ENCODE assay signal across 12 cellular contexts in genomic region chr4:182065255-182065654, GRCh38.
A peak's percentile ranks its signal among the peaks of the same experiment; 100 is the strongest.
DNase-seq lines count a peak whose midpoint lies in the region; ATAC-seq, FAIRE-seq and TF ChIP-seq lines count a peak whose summit lies in the region.
"Had no signal": no experiment of that assay in that cellular context is flagged by ENCODE, and none has a peak within 500 bp of the region (broad histone marks: within the 10 kb centered on the region; RNA-seq: fewer than 3 reads in every experiment).

No MANE protein-coding gene starts in this region.

- 0 out of 2 replicates have a peak overlapping the region, but pooled peaks have one; percentile 27 for H3K4me2 ChIP-seq in K562 (ENCODE audit: insufficient read depth, low read length)
- H3K4me2 ChIP-seq: A549, BLaER1 had no signal

- CTCF ChIA-PET in K562 (lab: Yijun Ruan, JAX; ENCODE audit: low intra/inter-chr PET ratio), result no interaction called here

- H3K27ac Mint-ChIP-seq in progenitor cell of endocrine pancreas, result peak overlapping the region; percentile 65
- H3K27ac Mint-ChIP-seq: CD8-positive, alpha-beta memory T cell had no signal

- H4K20me1 ChIP-seq in K562 (replicated peaks; ENCODE audit: control insufficient read depth, insufficient read depth, low read length), result no peaks in the 10 kb centered on the region
- H4K20me1 ChIP-seq: BLaER1 had no signal

- ATAC-seq in K562 (peak; percentile 72; the same call in 2 of the 3 replicates), SK-N-SH treated with all-trans-retinoic acid at 6 μM for 48 hours (no peak)
- ATAC-seq: A549 had no signal

- no peak for TF ChIP-seq POLR2A in K562 (conservative IDR thresholded peaks at IDR 0.05)

- no peak for FAIRE-seq in K562 (lab: Jason Lieb, UNC)
- FAIRE-seq: A549 had no signal

- intact Hi-C loops in K562 (cut with micrococcal nuclease), result no loop called here

- H3K9me1 ChIP-seq in K562 (ENCODE audit: control insufficient read depth, insufficient read depth, low read length), result no peaks in the 10 kb centered on the region

- in situ Hi-C loops in K562 (cut with MboI), result no loop called here

- H3K27me3 ChIP-seq in HUES48 (ENCODE audit: control insufficient read depth, insufficient read depth, low read length) (no peaks in the 10 kb centered on the region), K562 (ENCODE audit: control insufficient read depth in 2 of 2, insufficient read depth in 2 of 2, low read length in 2 of 2) (no peaks in the 10 kb centered on the region)
- H3K27me3 ChIP-seq: BLaER1 had no signal

- no peak overlapping the region for H3K4me3 Mint-ChIP-seq in progenitor cell of endocrine pancreas (ENCODE audit: low read depth)

- peaks cover 8% of the 10 kb centered on the region for H3K4me1 Mint-ChIP-seq in progenitor cell of endocrine pancreas (ENCODE audit: low read depth)
- H3K4me1 Mint-ChIP-seq: CD8-positive, alpha-beta memory T cell had no signal

- BruUV-seq in K562 (replicated peaks; lab: Mats Ljungman, UMichigan), result no TSS peak

- TF ChIP-seq EP300 in K562 (IDR thresholded peaks at IDR 0.05; ENCODE audit: low read length), result no peak

- H3K4me1 ChIP-seq in HUES48 (ENCODE audit: control insufficient read depth, insufficient read depth, low read length), result peaks cover 37% of the 10 kb centered on the region
- no peaks in the 10 kb centered on the region; a peak in 2 of 5 replicates for H3K4me1 ChIP-seq in K562 (replicated peaks in 1 of 2; ENCODE audit: control insufficient read depth in 2 of 2, insufficient read depth in 2 of 2, low read length in 2 of 2)
- H3K4me1 ChIP-seq: BLaER1, Caco-2 had no signal

- 0 out of 2 replicates have a peak, but pooled peaks cover 7% of the 10 kb centered on the region for H3K36me3 ChIP-seq in HUES48 (ENCODE audit: control insufficient read depth, insufficient read depth, low read length)
- H3K36me3 ChIP-seq in K562 (ENCODE audit: control insufficient read depth, insufficient read depth, low read length), result no peaks in the 10 kb centered on the region
- H3K36me3 ChIP-seq: BLaER1, HAP-1 had no signal

- 0 out of 2 replicates have a peak overlapping the region, but pooled peaks have one; percentile 17 for H3K9ac ChIP-seq in HUES48 (ENCODE audit: low read depth, low read length)
- H3K9ac ChIP-seq in K562 (ENCODE audit: insufficient read depth in 1 of 2, low read depth in 2 of 2, low read length in 2 of 2), result no peak overlapping the region
- H3K9ac ChIP-seq: BLaER1 had no signal

- no peaks in the 10 kb centered on the region for H3K36me3 Mint-ChIP-seq in progenitor cell of endocrine pancreas (ENCODE audit: insufficient read depth)
- H3K36me3 Mint-ChIP-seq: CD8-positive, alpha-beta memory T cell had no signal

- no peak for TF ChIP-seq RAD21 in K562 (CRISPR knock-in tag; conservative IDR thresholded peaks at IDR 0.05 in 1 of 2, IDR thresholded peaks at IDR 0.05 in 1 of 2)

- WGBS in K562 (ENCODE audit: insufficient coverage, low coverage, missing lambda C conversion rate), result 3% methylated on average over 17 of the region's 17 CpGs

- H3K27ac ChIP-seq in HUES48 (ENCODE audit: low read depth, low read length), result no peak overlapping the region
- H3K27ac ChIP-seq in K562 (ENCODE audit: extremely low read depth, low read depth, low read length), result no peak overlapping the region
- H3K27ac ChIP-seq: A549, BLaER1 had no signal

- H3K27me3 Mint-ChIP-seq in progenitor cell of endocrine pancreas, result no peaks in the 10 kb centered on the region

- DNase-seq in Daoy (ENCODE audit: low read depth) (peak; percentile 43), K562 (ENCODE audit: extremely low read depth in 1 of 4, low spot score in 3 of 4) (peak in 1 of 4 experiments; percentile 23), progenitor cell of endocrine pancreas (ENCODE audit: low spot score, unreplicated experiment) (no peak), foreskin fibroblast (no peak)
- DNase-seq in activated CD4-positive, alpha-beta T cell treated with anti-CD3 and anti-CD28 coated beads, Interleukin-2, amount 50 U/mL, for 1 hour, result no peak
- DNase-seq: Caco-2; CD8-positive, alpha-beta memory T cell had no signal

- 0 out of 2 replicates have a peak overlapping the region, but pooled peaks have one; percentile 59 for H2AFZ ChIP-seq in K562 (ENCODE audit: low read depth, low read length)

- H3K4me3 ChIP-seq in HUES48 (ENCODE audit: low read depth, low read length) (no peak overlapping the region), K562 (no peak overlapping the region), foreskin fibroblast (ENCODE audit: low read depth in 1 of 2, low read length in 2 of 2) (no peak overlapping the region)
- H3K4me3 ChIP-seq: A549, BLaER1, HAP-1 had no signal

- H3K9me3 ChIP-seq in HUES48 (ENCODE audit: control insufficient read depth, insufficient read depth, low read length), result peaks cover 4% of the 10 kb centered on the region; the same call in 1 of the 2 replicates
- no peaks in the 10 kb centered on the region; the same call in 1 of the 2 replicates for H3K9me3 ChIP-seq in K562 (replicated peaks; ENCODE audit: control insufficient read depth, insufficient read depth, low read depth, low read length)
- H3K9me3 ChIP-seq: A549, BLaER1, Caco-2, HAP-1 had no signal

- no peaks in the 10 kb centered on the region for H3K79me2 ChIP-seq in K562 (ENCODE audit: control insufficient read depth, insufficient read depth, low read length)

- POLR2A ChIA-PET in K562 (lab: Yijun Ruan, JAX), result no interaction called here

- peaks cover 9% of the 10 kb centered on the region for H3K9me3 Mint-ChIP-seq in progenitor cell of endocrine pancreas (ENCODE audit: low read depth)

- TF ChIP-seq CTCF in K562 (IDR thresholded peaks at IDR 0.05 in 2 of 3, conservative IDR thresholded peaks at IDR 0.05 in 1 of 3; ENCODE audit: insufficient read depth in 2 of 3, low read depth in 1 of 3, low read length in 3 of 3), result no peak
- no peak for TF ChIP-seq CTCF in progenitor cell of endocrine pancreas (IDR thresholded peaks at IDR 0.05; ENCODE audit: unreplicated experiment)
- no peak for TF ChIP-seq CTCF in foreskin fibroblast (IDR thresholded peaks at IDR 0.05; ENCODE audit: low read depth, low read length)

TF ChIP-seq in K562, 482 proteins besides CTCF, POLR2A, EP300 and RAD21 (continues in another document):
- TF ChIP-seq, protein P1, sequence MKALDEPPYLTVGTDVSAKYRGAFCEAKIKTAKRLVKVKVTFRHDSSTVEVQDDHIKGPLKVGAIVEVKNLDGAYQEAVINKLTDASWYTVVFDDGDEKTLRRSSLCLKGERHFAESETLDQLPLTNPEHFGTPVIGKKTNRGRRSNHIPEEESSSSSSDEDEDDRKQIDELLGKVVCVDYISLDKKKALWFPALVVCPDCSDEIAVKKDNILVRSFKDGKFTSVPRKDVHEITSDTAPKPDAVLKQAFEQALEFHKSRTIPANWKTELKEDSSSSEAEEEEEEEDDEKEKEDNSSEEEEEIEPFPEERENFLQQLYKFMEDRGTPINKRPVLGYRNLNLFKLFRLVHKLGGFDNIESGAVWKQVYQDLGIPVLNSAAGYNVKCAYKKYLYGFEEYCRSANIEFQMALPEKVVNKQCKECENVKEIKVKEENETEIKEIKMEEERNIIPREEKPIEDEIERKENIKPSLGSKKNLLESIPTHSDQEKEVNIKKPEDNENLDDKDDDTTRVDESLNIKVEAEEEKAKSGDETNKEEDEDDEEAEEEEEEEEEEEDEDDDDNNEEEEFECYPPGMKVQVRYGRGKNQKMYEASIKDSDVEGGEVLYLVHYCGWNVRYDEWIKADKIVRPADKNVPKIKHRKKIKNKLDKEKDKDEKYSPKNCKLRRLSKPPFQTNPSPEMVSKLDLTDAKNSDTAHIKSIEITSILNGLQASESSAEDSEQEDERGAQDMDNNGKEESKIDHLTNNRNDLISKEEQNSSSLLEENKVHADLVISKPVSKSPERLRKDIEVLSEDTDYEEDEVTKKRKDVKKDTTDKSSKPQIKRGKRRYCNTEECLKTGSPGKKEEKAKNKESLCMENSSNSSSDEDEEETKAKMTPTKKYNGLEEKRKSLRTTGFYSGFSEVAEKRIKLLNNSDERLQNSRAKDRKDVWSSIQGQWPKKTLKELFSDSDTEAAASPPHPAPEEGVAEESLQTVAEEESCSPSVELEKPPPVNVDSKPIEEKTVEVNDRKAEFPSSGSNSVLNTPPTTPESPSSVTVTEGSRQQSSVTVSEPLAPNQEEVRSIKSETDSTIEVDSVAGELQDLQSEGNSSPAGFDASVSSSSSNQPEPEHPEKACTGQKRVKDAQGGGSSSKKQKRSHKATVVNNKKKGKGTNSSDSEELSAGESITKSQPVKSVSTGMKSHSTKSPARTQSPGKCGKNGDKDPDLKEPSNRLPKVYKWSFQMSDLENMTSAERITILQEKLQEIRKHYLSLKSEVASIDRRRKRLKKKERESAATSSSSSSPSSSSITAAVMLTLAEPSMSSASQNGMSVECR (CRISPR knock-in tag; IDR thresholded peaks at IDR 0.05), result no peak

TF ChIP-seq in SK-N-SH treated with all-trans-retinoic acid at 6 μM for 48 hours, 23 proteins besides CTCF, POLR2A, EP300 and RAD21:
- no peak for TF ChIP-seq POU6F1 (CRISPR knock-in tag; IDR thresholded peaks at IDR 0.05; ENCODE audit: borderline replicate concordance, low read depth)
- no peak for TF ChIP-seq SNAI2 (CRISPR knock-in tag; IDR thresholded peaks at IDR 0.05)
- TF ChIP-seq, protein P2, sequence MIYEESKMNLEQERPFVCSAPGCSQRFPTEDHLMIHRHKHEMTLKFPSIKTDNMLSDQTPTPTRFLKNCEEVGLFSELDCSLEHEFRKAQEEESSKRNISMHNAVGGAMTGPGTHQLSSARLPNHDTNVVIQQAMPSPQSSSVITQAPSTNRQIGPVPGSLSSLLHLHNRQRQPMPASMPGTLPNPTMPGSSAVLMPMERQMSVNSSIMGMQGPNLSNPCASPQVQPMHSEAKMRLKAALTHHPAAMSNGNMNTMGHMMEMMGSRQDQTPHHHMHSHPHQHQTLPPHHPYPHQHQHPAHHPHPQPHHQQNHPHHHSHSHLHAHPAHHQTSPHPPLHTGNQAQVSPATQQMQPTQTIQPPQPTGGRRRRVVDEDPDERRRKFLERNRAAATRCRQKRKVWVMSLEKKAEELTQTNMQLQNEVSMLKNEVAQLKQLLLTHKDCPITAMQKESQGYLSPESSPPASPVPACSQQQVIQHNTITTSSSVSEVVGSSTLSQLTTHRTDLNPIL (CRISPR knock-in tag; IDR thresholded peaks at IDR 0.05; ENCODE audit: low read depth), result no peak
